In the genomic region with DNA sequence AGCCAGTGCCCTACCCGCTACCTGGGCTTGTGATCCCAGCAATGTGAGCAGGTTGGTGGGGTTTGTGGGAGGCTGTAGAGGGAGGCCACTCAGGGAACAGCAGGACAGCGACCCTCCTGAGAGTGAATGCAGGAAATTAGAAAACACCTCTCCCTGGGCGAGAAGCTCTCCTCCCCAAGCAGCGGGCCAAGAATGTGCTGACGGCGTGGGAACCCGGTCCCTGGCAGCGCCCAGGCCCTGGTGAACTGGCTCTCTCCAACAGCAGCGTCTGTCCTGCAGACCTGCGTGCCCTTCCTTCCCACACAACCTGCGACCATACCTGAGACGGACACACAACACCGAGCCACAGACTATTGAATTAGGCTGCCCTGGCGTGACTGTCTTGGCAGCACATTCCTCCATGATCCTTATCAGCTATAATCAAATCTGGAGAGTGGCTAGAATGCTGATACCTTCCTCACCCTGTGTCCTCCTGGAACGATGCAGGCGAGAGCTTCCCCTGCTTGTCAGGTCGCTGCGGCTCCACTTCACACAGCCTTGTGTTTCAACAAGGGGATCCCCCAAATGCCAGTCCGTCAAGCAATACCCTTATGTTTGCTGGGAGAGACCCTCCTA, we compare ENCODE assay signal across 22 cellular contexts.
A peak's percentile ranks its signal among the peaks of the same experiment; 100 is the strongest.
DNase-seq lines count a peak whose midpoint lies in the region; ATAC-seq and TF ChIP-seq lines count a peak whose summit lies in the region.
"Had no signal": no experiment of that assay in that cellular context is flagged by ENCODE, and none has a peak within 500 bp of the region (broad histone marks: within the 10 kb centered on the region; RNA-seq: fewer than 3 reads in every experiment).

No MANE protein-coding gene starts in this region.

- H3K4me1 Mint-ChIP-seq in endodermal cell: peaks cover 17% of the 10 kb centered on the region
- peaks cover 11% of the 10 kb centered on the region for H3K4me1 Mint-ChIP-seq in neural progenitor cell
- H3K4me1 Mint-ChIP-seq: B cell had no signal

- H3K9me3 ChIP-seq in endodermal cell (ENCODE audit: control insufficient read depth, low read length) (peaks cover 9% of the 10 kb centered on the region), neural progenitor cell (ENCODE audit: low read depth) (no peaks in the 10 kb centered on the region)
- H3K9me3 ChIP-seq: Caco-2, SJSA1 had no signal

- H3K79me2 ChIP-seq in neural progenitor cell (ENCODE audit: low read depth): no peaks in the 10 kb centered on the region

- H3K27ac ChIP-seq in endodermal cell (ENCODE audit: low read depth, low read length) (no peak overlapping the region), neural progenitor cell (no peak overlapping the region)
- H3K27ac ChIP-seq: C4-2B, SJSA1 had no signal

- no peak overlapping the region for H3K9ac ChIP-seq in endodermal cell (ENCODE audit: extremely low read depth, low read length, poor library complexity, severe bottlenecking)
- no peak overlapping the region for H3K9ac ChIP-seq in neural progenitor cell

- H3K36me3 Mint-ChIP-seq in endodermal cell (ENCODE audit: low read depth) (no peaks in the 10 kb centered on the region), neural progenitor cell (no peaks in the 10 kb centered on the region)
- H3K36me3 Mint-ChIP-seq: CD8-positive, alpha-beta T cell had no signal

- 87 to 97% methylated on average over 16 to 19 of the region's 19 CpGs for WGBS in endodermal cell (ENCODE audit: insufficient coverage in 1 of 2, insufficient read length in 1 of 2), 2 experiments

- peaks cover 5% of the 10 kb centered on the region for H3F3A ChIP-seq in neural progenitor cell (ENCODE audit: low read depth)

- H3K4me3 Mint-ChIP-seq in endodermal cell (no peak overlapping the region), neural progenitor cell (no peak overlapping the region)
- H3K4me3 Mint-ChIP-seq: B cell; CD8-positive, alpha-beta T cell had no signal

- H3K27ac Mint-ChIP-seq in endodermal cell (peak overlapping the region; percentile 82), neural progenitor cell (peak overlapping the region; percentile 69)
- H3K27ac Mint-ChIP-seq: B cell; CD8-positive, alpha-beta T cell had no signal

- H2AFZ ChIP-seq in neural progenitor cell (replicated peaks): no peak overlapping the region

- DNase-seq in SK-N-DZ (ENCODE audit: low spot score) (peak; percentile 58), endodermal cell (peak; percentile 74), neural progenitor cell (ENCODE audit: low spot score) (no peak), NCI-H2171 (lab: John Stamatoyannopoulos, UW) (no peak), NCI-H146 treated with DMSO at 0.1 percent for 48 hours (lab: John Stamatoyannopoulos, UW; ENCODE audit: unreplicated experiment) (no peak)
- DNase-seq: Caco-2; CD8-positive, alpha-beta T cell; GDM1; Karpas-422; NCI-H1092 treated with DMSO at 0.1 percent for 48 hours; NCI-H1436; NCI-H187 treated with DMSO at 0.1 percent for 48 hours; NCI-H446; Right ventricle myocardium superior; RPMI8226 had no signal

- no peak overlapping the region for H3K4me3 ChIP-seq in endodermal cell (ENCODE audit: low read length)
- H3K4me3 ChIP-seq in neural progenitor cell: no peak overlapping the region
- H3K4me3 ChIP-seq: GM12878, SJSA1 had no signal

- peaks cover 71% of the 10 kb centered on the region for H3K27me3 Mint-ChIP-seq in endodermal cell (ENCODE audit: insufficient read depth)
- H3K27me3 Mint-ChIP-seq in neural progenitor cell (ENCODE audit: insufficient read depth, low read depth): peaks cover 5% of the 10 kb centered on the region

- H3K36me3 ChIP-seq in endodermal cell (ENCODE audit: control insufficient read depth, insufficient read depth, low read length) (no peaks in the 10 kb centered on the region), neural progenitor cell (no peaks in the 10 kb centered on the region)
- H3K36me3 ChIP-seq: SJSA1 had no signal

- H3K27me3 ChIP-seq in endodermal cell (ENCODE audit: control insufficient read depth, insufficient read depth, low read length, poor library complexity, severe bottlenecking) (peaks cover 32% of the 10 kb centered on the region), neural progenitor cell (peaks cover 20% of the 10 kb centered on the region)
- H3K27me3 ChIP-seq: SJSA1 had no signal

- H3K4me2 ChIP-seq in neural progenitor cell: no peak overlapping the region

- H3K4me1 ChIP-seq in endodermal cell (ENCODE audit: control insufficient read depth, insufficient read depth, low read length) (peaks cover 12% of the 10 kb centered on the region), neural progenitor cell (no peaks in the 10 kb centered on the region)
- H3K4me1 ChIP-seq: Caco-2, SJSA1 had no signal

- no peaks in the 10 kb centered on the region for H4K20me1 ChIP-seq in neural progenitor cell (ENCODE audit: low read depth)

- peaks cover 2% of the 10 kb centered on the region for H3K9me3 Mint-ChIP-seq in endodermal cell
- H3K9me3 Mint-ChIP-seq in neural progenitor cell: no peaks in the 10 kb centered on the region
- H3K9me3 Mint-ChIP-seq: CD8-positive, alpha-beta T cell had no signal

- TF ChIP-seq CTCF in endodermal cell (conservative IDR thresholded peaks at IDR 0.05) (no peak), neural progenitor cell (IDR thresholded peaks at IDR 0.05) (no peak)

- ATAC-seq in GM18520 (IDR thresholded peaks at IDR 0.05; ENCODE audit: unreplicated experiment) (no peak), GM21786 (IDR thresholded peaks at IDR 0.05; ENCODE audit: unreplicated experiment) (no peak)
- ATAC-seq: CD8-positive, alpha-beta T cell; GM12878; HepG2 had no signal

Comparison
In these comparisons a context has a peak if more than half of its experiments do, and no peak if none do; other contexts are left out.
1. DNase-seq: peak in SK-N-DZ (single experiment) and endodermal cell (single experiment); none in neural progenitor cell (single experiment), NCI-H2171 (single experiment) and NCI-H146 treated with DMSO at 0.1 percent for 48 hours (single experiment).